ENCODE assay signal across 1 cellular context in the genomic region with DNA sequence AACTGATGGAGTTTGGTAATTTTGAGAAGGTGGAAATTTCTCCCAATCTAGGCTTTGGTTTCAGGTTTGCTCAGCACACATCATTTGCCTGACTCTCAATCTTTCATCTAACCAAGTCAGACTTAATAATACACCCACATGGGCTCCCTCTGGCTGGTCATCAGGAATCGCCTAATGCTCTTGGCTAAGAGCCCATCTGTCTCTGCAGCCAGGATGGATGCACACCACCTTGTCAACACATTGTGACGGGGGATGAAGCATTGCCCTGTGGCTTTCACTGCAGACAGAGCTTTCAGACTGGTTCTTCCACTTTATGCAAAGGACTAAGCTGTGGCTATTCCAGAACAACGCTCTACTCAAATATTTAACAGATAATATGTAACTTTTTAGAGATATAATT.
A peak's percentile ranks its signal among the peaks of the same experiment; 100 is the strongest.
TF ChIP-seq lines count a peak whose summit lies in the region.

No MANE protein-coding gene starts in this region.

TF ChIP-seq in K562, 482 proteins besides CTCF, POLR2A, EP300 and RAD21 (continued from another document and continues in another):
- TF ChIP-seq, protein P1, sequence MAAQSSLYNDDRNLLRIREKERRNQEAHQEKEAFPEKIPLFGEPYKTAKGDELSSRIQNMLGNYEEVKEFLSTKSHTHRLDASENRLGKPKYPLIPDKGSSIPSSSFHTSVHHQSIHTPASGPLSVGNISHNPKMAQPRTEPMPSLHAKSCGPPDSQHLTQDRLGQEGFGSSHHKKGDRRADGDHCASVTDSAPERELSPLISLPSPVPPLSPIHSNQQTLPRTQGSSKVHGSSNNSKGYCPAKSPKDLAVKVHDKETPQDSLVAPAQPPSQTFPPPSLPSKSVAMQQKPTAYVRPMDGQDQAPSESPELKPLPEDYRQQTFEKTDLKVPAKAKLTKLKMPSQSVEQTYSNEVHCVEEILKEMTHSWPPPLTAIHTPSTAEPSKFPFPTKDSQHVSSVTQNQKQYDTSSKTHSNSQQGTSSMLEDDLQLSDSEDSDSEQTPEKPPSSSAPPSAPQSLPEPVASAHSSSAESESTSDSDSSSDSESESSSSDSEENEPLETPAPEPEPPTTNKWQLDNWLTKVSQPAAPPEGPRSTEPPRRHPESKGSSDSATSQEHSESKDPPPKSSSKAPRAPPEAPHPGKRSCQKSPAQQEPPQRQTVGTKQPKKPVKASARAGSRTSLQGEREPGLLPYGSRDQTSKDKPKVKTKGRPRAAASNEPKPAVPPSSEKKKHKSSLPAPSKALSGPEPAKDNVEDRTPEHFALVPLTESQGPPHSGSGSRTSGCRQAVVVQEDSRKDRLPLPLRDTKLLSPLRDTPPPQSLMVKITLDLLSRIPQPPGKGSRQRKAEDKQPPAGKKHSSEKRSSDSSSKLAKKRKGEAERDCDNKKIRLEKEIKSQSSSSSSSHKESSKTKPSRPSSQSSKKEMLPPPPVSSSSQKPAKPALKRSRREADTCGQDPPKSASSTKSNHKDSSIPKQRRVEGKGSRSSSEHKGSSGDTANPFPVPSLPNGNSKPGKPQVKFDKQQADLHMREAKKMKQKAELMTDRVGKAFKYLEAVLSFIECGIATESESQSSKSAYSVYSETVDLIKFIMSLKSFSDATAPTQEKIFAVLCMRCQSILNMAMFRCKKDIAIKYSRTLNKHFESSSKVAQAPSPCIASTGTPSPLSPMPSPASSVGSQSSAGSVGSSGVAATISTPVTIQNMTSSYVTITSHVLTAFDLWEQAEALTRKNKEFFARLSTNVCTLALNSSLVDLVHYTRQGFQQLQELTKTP (IDR thresholded peaks at IDR 0.05; ENCODE audit: low read depth in 1 of 2, partially characterized antibody in 2 of 2), result no peak
- TF ChIP-seq SMARCB1 (IDR thresholded peaks at IDR 0.05; ENCODE audit: insufficient read length, low read depth) (no peak), TFE3 (CRISPR knock-in tag; IDR thresholded peaks at IDR 0.05) (no peak), JUNB (CRISPR knock-in tag; conservative IDR thresholded peaks at IDR 0.05) (no peak), NONO (IDR thresholded peaks at IDR 0.05; ENCODE audit: low read depth in 2 of 2, low read length in 1 of 2) (no peak), REST (CRISPR knock-in tag; IDR thresholded peaks at IDR 0.05; ENCODE audit: low read depth) (no peak), THRB (CRISPR knock-in tag; conservative IDR thresholded peaks at IDR 0.05) (no peak), ELF2 (CRISPR knock-in tag; IDR thresholded peaks at IDR 0.05) (no peak), ZNF217 (CRISPR knock-in tag; IDR thresholded peaks at IDR 0.05) (no peak), SIN3A (IDR thresholded peaks at IDR 0.05; ENCODE audit: borderline replicate concordance in 2 of 2, control insufficient read depth in 1 of 2, low read depth in 2 of 2, low read length in 2 of 2) (no peak), NRF1 (conservative IDR thresholded peaks at IDR 0.05 in 1 of 2, IDR thresholded peaks at IDR 0.05 in 1 of 2) (no peak), MBD2 (IDR thresholded peaks at IDR 0.05; ENCODE audit: borderline replicate concordance, low read depth) (no peak), ZNF589 (CRISPR knock-in tag; IDR thresholded peaks at IDR 0.05; ENCODE audit: low read depth) (no peak), BCOR (IDR thresholded peaks at IDR 0.05) (no peak), NR2C2 (CRISPR knock-in tag; IDR thresholded peaks at IDR 0.05) (no peak), NR2C2 (tag; IDR thresholded peaks at IDR 0.05) (0 out of 2 replicates have a peak, but pooled peaks have one; percentile 20), PPARD (CRISPR knock-in tag; IDR thresholded peaks at IDR 0.05) (no peak), HSF4 (CRISPR knock-in tag; IDR thresholded peaks at IDR 0.05; ENCODE audit: borderline replicate concordance) (no peak), POLR2AphosphoS5 (IDR thresholded peaks at IDR 0.05; ENCODE audit: control insufficient read depth, insufficient read depth, low read depth, low read length) (no peak), GTF2E2 (tag; IDR thresholded peaks at IDR 0.05) (no peak), ZBTB12 (CRISPR knock-in tag; IDR thresholded peaks at IDR 0.05) (no peak), CREM (IDR thresholded peaks at IDR 0.05; ENCODE audit: low read depth) (peak; percentile 48), ZNF41 (CRISPR knock-in tag; conservative IDR thresholded peaks at IDR 0.05) (no peak), RBM15 (IDR thresholded peaks at IDR 0.05; ENCODE audit: insufficient read depth, low read length) (no peak), MTF1 (CRISPR knock-in tag; IDR thresholded peaks at IDR 0.05; ENCODE audit: borderline replicate concordance) (no peak), NUFIP1 (IDR thresholded peaks at IDR 0.05; ENCODE audit: partially characterized antibody) (no peak), ATF1 (CRISPR knock-in tag; IDR thresholded peaks at IDR 0.05) (no peak), ATF1 (tag; IDR thresholded peaks at IDR 0.05) (no peak)
- TF ChIP-seq, protein P2, sequence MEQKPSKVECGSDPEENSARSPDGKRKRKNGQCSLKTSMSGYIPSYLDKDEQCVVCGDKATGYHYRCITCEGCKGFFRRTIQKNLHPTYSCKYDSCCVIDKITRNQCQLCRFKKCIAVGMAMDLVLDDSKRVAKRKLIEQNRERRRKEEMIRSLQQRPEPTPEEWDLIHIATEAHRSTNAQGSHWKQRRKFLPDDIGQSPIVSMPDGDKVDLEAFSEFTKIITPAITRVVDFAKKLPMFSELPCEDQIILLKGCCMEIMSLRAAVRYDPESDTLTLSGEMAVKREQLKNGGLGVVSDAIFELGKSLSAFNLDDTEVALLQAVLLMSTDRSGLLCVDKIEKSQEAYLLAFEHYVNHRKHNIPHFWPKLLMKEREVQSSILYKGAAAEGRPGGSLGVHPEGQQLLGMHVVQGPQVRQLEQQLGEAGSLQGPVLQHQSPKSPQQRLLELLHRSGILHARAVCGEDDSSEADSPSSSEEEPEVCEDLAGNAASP (IDR thresholded peaks at IDR 0.05), result no peak
- TF ChIP-seq, protein P3, sequence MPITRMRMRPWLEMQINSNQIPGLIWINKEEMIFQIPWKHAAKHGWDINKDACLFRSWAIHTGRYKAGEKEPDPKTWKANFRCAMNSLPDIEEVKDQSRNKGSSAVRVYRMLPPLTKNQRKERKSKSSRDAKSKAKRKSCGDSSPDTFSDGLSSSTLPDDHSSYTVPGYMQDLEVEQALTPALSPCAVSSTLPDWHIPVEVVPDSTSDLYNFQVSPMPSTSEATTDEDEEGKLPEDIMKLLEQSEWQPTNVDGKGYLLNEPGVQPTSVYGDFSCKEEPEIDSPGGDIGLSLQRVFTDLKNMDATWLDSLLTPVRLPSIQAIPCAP (CRISPR knock-in tag; IDR thresholded peaks at IDR 0.05; ENCODE audit: borderline replicate concordance), result no peak
- TF ChIP-seq, protein P4, sequence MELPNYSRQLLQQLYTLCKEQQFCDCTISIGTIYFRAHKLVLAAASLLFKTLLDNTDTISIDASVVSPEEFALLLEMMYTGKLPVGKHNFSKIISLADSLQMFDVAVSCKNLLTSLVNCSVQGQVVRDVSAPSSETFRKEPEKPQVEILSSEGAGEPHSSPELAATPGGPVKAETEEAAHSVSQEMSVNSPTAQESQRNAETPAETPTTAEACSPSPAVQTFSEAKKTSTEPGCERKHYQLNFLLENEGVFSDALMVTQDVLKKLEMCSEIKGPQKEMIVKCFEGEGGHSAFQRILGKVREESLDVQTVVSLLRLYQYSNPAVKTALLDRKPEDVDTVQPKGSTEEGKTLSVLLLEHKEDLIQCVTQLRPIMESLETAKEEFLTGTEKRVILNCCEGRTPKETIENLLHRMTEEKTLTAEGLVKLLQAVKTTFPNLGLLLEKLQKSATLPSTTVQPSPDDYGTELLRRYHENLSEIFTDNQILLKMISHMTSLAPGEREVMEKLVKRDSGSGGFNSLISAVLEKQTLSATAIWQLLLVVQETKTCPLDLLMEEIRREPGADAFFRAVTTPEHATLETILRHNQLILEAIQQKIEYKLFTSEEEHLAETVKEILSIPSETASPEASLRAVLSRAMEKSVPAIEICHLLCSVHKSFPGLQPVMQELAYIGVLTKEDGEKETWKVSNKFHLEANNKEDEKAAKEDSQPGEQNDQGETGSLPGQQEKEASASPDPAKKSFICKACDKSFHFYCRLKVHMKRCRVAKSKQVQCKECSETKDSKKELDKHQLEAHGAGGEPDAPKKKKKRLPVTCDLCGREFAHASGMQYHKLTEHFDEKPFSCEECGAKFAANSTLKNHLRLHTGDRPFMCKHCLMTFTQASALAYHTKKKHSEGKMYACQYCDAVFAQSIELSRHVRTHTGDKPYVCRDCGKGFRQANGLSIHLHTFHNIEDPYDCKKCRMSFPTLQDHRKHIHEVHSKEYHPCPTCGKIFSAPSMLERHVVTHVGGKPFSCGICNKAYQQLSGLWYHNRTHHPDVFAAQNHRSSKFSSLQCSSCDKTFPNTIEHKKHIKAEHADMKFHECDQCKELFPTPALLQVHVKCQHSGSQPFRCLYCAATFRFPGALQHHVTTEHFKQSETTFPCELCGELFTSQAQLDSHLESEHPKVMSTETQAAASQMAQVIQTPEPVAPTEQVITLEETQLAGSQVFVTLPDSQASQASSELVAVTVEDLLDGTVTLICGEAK (IDR thresholded peaks at IDR 0.05), result no peak
- TF ChIP-seq, protein P4 (CRISPR knock-in tag; IDR thresholded peaks at IDR 0.05), result no peak
